26 cellular contexts compared by ENCODE assay signal in the genomic region with DNA sequence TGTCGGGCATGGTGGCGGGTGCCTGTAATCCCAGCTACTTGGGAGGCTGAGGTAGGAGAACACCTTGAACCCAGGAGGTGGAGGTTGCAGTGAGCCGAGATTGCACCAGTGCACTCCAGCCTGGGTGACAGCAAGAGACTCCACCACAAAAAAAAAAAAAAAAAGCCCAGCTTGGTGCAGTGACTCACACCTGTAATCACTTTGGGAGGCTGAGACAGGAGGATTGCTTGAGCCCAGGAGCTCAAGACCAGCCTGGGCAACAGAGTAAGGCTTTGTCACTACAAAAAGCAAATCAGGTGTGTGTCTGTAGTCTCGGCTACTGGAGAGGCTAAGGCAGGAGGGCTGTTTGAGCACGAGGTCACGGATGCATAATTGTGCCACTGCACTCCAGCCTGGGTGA. TPM values are rescaled to one million over a fixed set of nuclear protein-coding genes. Genes with fewer than 3 reads are reported as not detected.
DNase-seq lines count a peak whose midpoint lies in the region; ATAC-seq, FAIRE-seq and TF ChIP-seq lines count a peak whose summit lies in the region.
"Had no signal": no experiment of that assay in that cellular context is flagged by ENCODE, and none has a peak within 500 bp of the region (broad histone marks: within the 10 kb centered on the region; RNA-seq: fewer than 3 reads in every experiment).

No MANE protein-coding gene starts in this region.

- BruUV-seq in HepG2 (replicated peaks; lab: Mats Ljungman, UMichigan) (no TSS peak), PC-3 (replicated peaks; lab: Mats Ljungman, UMichigan) (no TSS peak)

- H2AFZ ChIP-seq in HepG2 (ENCODE audit: low read length), result no peak overlapping the region
- no peak overlapping the region for H2AFZ ChIP-seq in PC-3 (ENCODE audit: low read length)

- no peak for DNase-seq in HepG2 (ENCODE audit: low spot score)
- DNase-seq in right lobe of liver, result no peak
- DNase-seq in PC-3, result peak; percentile 6
- DNase-seq in bronchial epithelial cell (ENCODE audit: low read depth), result peak; percentile 13
- DNase-seq in stimulated activated naive CD4-positive, alpha-beta T cell treated with Interleukin-2 at 50 U/mL for 16 hours (lab: John Stamatoyannopoulos, UW), result no peak
- DNase-seq: CD4-positive, CD25-positive, alpha-beta regulatory T cell; DMS53; GDM1; KBM-7; MG63; NCI-H1092; NCI-H1417 treated with DMSO at 0.1 percent for 48 hours; NCI-H1694 treated with DMSO at 0.1 percent for 48 hours; NCI-H2081; NCI-H226; NCI-H510A; Right ventricle myocardium superior; T-cell had no signal

- peaks cover 1 to 14% of the 10 kb centered on the region in 2 experiments; a peak in 2 of 5 replicates for H3K27me3 ChIP-seq in HepG2 (ENCODE audit: control insufficient read depth in 1 of 2, insufficient read depth in 2 of 2, low read length in 2 of 2)
- H3K27me3 ChIP-seq in right lobe of liver, result no peaks in the 10 kb centered on the region
- H3K27me3 ChIP-seq in PC-3 (ENCODE audit: low read length), result no peaks in the 10 kb centered on the region
- H3K27me3 ChIP-seq in bronchial epithelial cell (ENCODE audit: control insufficient read depth, insufficient read depth, low read length), result no peaks in the 10 kb centered on the region
- H3K27me3 ChIP-seq: BLaER1, MG63, SJSA1 had no signal

- FAIRE-seq in HepG2 (lab: Jason Lieb, UNC), result no peak
- no peak for FAIRE-seq in bronchial epithelial cell (lab: Jason Lieb, UNC)
- FAIRE-seq: A204.1, D721Med, GM12891 had no signal

- H4K20me1 ChIP-seq in HepG2 (ENCODE audit: insufficient read depth, low read length) (no peaks in the 10 kb centered on the region), PC-3 (ENCODE audit: low read length) (no peaks in the 10 kb centered on the region)
- H4K20me1 ChIP-seq: BLaER1 had no signal

- H3K36me3 ChIP-seq in HepG2 (replicated peaks in 1 of 2; ENCODE audit: control insufficient read depth in 1 of 2, insufficient read depth in 2 of 2, low read length in 2 of 2), result no peaks in the 10 kb centered on the region
- H3K36me3 ChIP-seq in right lobe of liver, result no peaks in the 10 kb centered on the region
- no peaks in the 10 kb centered on the region for H3K36me3 ChIP-seq in PC-3 (ENCODE audit: low read depth, low read length)
- H3K36me3 ChIP-seq in bronchial epithelial cell (ENCODE audit: control insufficient read depth, insufficient read depth, low read length), result no peaks in the 10 kb centered on the region
- H3K36me3 ChIP-seq: BLaER1, MG63, SJSA1 had no signal

- no peak for TF ChIP-seq CTCF in HepG2 (CRISPR knock-in tag; IDR thresholded peaks at IDR 0.05)
- no peak for TF ChIP-seq CTCF in right lobe of liver (IDR thresholded peaks at IDR 0.05)
- TF ChIP-seq CTCF in PC-3 (conservative IDR thresholded peaks at IDR 0.05; ENCODE audit: low read depth, low read length), result no peak
- no peak for TF ChIP-seq CTCF in bronchial epithelial cell (IDR thresholded peaks at IDR 0.05; ENCODE audit: insufficient read depth, low read length, severe bottlenecking)

- WGBS in HepG2 (ENCODE audit: low lambda C conversion rate), result 46% methylated on average over 6 of the region's 6 CpGs
- 94% methylated on average over 3 of the region's 6 CpGs for WGBS in right lobe of liver (ENCODE audit: insufficient coverage, low coverage, low lambda C conversion rate, missing lambda C conversion rate)

- POLR2A ChIA-PET in HepG2 (lab: Yijun Ruan, JAX) (no interaction called here), PC-3 (lab: Charles Lee; ENCODE audit: unreplicated experiment) (interaction anchor here (0.6 kb wide), 1 partner anchor 49 kb away, joined by 4 read pairs; no protein-coding TSS in a partner anchor)

- TF ChIP-seq RAD21 in HepG2 (CRISPR knock-in tag; IDR thresholded peaks at IDR 0.05), result no peak

- H3K4me2 ChIP-seq in HepG2 (ENCODE audit: low read depth, low read length), result no peak overlapping the region
- no peak overlapping the region for H3K4me2 ChIP-seq in PC-3 (ENCODE audit: low read length)
- H3K4me2 ChIP-seq: BLaER1 had no signal

- no peak for TF ChIP-seq EP300 in HepG2 (IDR thresholded peaks at IDR 0.05; ENCODE audit: low read depth in 2 of 2, low read length in 2 of 2)
- TF ChIP-seq EP300 in HepG2 (CRISPR knock-in tag; IDR thresholded peaks at IDR 0.05; ENCODE audit: borderline replicate concordance), result no peak

- H3K79me2 ChIP-seq in HepG2 (ENCODE audit: insufficient read depth, low read length), result no peaks in the 10 kb centered on the region
- no peaks in the 10 kb centered on the region for H3K79me2 ChIP-seq in PC-3 (ENCODE audit: low read length)

- no peaks in the 10 kb centered on the region for H3F3A ChIP-seq in PC-3 (ENCODE audit: low read length, unreplicated experiment)

- H3K9me3 ChIP-seq in HepG2 (ENCODE audit: low read length) (no peaks in the 10 kb centered on the region), right lobe of liver (no peaks in the 10 kb centered on the region), PC-3 (ENCODE audit: low read length) (no peaks in the 10 kb centered on the region)
- H3K9me3 ChIP-seq: MG63, SJSA1 had no signal

- in situ Hi-C loops in HepG2 (cut with HindIII; ENCODE audit: extremely low pct_ligation_motif_present, low pct_unique_long_range_greater_than_20kb), result no loop called here

- peaks cover 34% of the 10 kb centered on the region for H3K4me1 ChIP-seq in HepG2 (ENCODE audit: insufficient read depth, low read length)
- H3K4me1 ChIP-seq in right lobe of liver, result peaks cover 0 to 24% (median 9%) of the 10 kb centered on the region in 4 donors
- H3K4me1 ChIP-seq in PC-3 (ENCODE audit: insufficient read depth, low read length), result peaks cover 8% of the 10 kb centered on the region; the same call in 1 of the 2 replicates

- H3K27ac ChIP-seq in HepG2 (ENCODE audit: extremely low read length, insufficient read depth, low read length) (no peak overlapping the region), right lobe of liver (no peak overlapping the region), PC-3 (ENCODE audit: low read length) (no peak overlapping the region)
- H3K27ac ChIP-seq: BLaER1, SJSA1 had no signal

- CTCF ChIA-PET in HepG2 (lab: Yijun Ruan, JAX; ENCODE audit: low intra/inter-chr PET ratio, low total read pairs), result no interaction called here
- CTCF ChIA-PET in PC-3 (lab: Charles Lee), result no interaction called here

- no peak for ATAC-seq in HepG2
- no peak for ATAC-seq in right lobe of liver
- ATAC-seq in PC-3, result no peak
- no peak for ATAC-seq in GM21526 (IDR thresholded peaks at IDR 0.05; ENCODE audit: low FRiP score, unreplicated experiment)
- no peak for ATAC-seq in GM21360 (IDR thresholded peaks at IDR 0.05; ENCODE audit: unreplicated experiment)
- ATAC-seq: HCT116, T-cell had no signal

- H3K9me2 ChIP-seq in PC-3 (replicated peaks; ENCODE audit: low read length), result no peaks in the 10 kb centered on the region

- intact Hi-C loops in HepG2 (cut with micrococcal nuclease; ENCODE audit: unreplicated experiment) (no loop called here), right lobe of liver (cut with DNase I) (no loop called here), PC-3 (cut with micrococcal nuclease) (no loop called here)

- H3K4me3 ChIP-seq in HepG2 (replicated peaks in 1 of 3; ENCODE audit: insufficient read depth in 1 of 3, low read depth in 2 of 3, low read length in 3 of 3) (no peak overlapping the region), right lobe of liver (no peak overlapping the region), PC-3 (ENCODE audit: low read length) (no peak overlapping the region), bronchial epithelial cell (ENCODE audit: low read depth, low read length) (no peak overlapping the region)
- H3K4me3 ChIP-seq: BLaER1, MG63, SJSA1 had no signal

- no peak for TF ChIP-seq POLR2A in HepG2 (IDR thresholded peaks at IDR 0.05; ENCODE audit: insufficient read depth in 1 of 2, low read depth in 2 of 2, low read length in 2 of 2)
- no peak for TF ChIP-seq POLR2A in right lobe of liver (IDR thresholded peaks at IDR 0.05)

- H3K9ac ChIP-seq in HepG2 (ENCODE audit: insufficient read depth, low read depth, low read length) (no peak overlapping the region), PC-3 (ENCODE audit: low read length) (no peak overlapping the region)
- H3K9ac ChIP-seq: BLaER1 had no signal

TF ChIP-seq in HepG2, 621 proteins besides CTCF, POLR2A, EP300 and RAD21 (continues in another document):
- TF ChIP-seq NFKBIZ (CRISPR knock-in tag; IDR thresholded peaks at IDR 0.05) (no peak), ZNF747 (CRISPR knock-in tag; IDR thresholded peaks at IDR 0.05; ENCODE audit: borderline replicate concordance) (no peak)

RNA-seq across cellular contexts. Expression of a gene that starts 5.0 kb away (rescaled TPM):
- total RNA-seq in HepG2 (2016; rRNA removed; fragmentation: Illumina TruSeq; extraction: Trizol) (6.3 and 9.3 TPM in 2 replicates), right lobe of liver (100 to 1,000 TPM; 102 to 158 (median 120) TPM), PC-3 (2014; rRNA removed) (6.8 and 8.9 TPM in 2 replicates), bronchial epithelial cell (5.5 and 9.9 TPM in 2 replicates)
- total RNA-seq in HepG2 (2016; cell fraction: cytosol; rRNA removed; fragmentation: Illumina TruSeq; extraction: Trizol; ENCODE audit: low read depth), result 0.79 and 0.81 TPM in 2 replicates
- 5.4 and 9.4 TPM in 2 replicates for total RNA-seq in HepG2 (2016; cell fraction: insoluble cytoplasmic fraction; rRNA removed; fragmentation: Illumina TruSeq; extraction: Trizol)
- total RNA-seq in HepG2 (2016; cell fraction: membrane; rRNA removed; fragmentation: Illumina TruSeq; extraction: Trizol), result 2.5 TPM in 2 replicates
- 10.0 and 12.1 TPM in 2 replicates for total RNA-seq in HepG2 (2016; cell fraction: nucleus; rRNA removed; fragmentation: Illumina TruSeq; extraction: Trizol)
- 14.1 and 21.5 TPM in 2 replicates for polyA plus RNA-seq in HepG2 (2011; rRNA removed)
- polyA plus RNA-seq in HepG2 (2011; cell fraction: cytosol; rRNA removed), result 13.3 and 14.5 TPM in 2 replicates
- 26.3 and 26.5 TPM in 2 replicates for polyA plus RNA-seq in HepG2 (2011; cell fraction: nucleus; rRNA removed)
- polyA plus RNA-seq in HepG2 (2012), result 10.8 and 11.1 TPM in 2 replicates
- 0.36 TPM in 2 replicates for polyA plus RNA-seq in HepG2 (2016; cell fraction: cytosol; fragmentation: Illumina TruSeq; extraction: Trizol; ENCODE audit: low read depth)
- 4.2 and 4.6 TPM in 2 replicates for polyA plus RNA-seq in HepG2 (2016; cell fraction: insoluble cytoplasmic fraction; fragmentation: Illumina TruSeq; extraction: Trizol; ENCODE audit: low read depth)
- polyA plus RNA-seq in HepG2 (2016; cell fraction: membrane; fragmentation: Illumina TruSeq; extraction: Trizol; ENCODE audit: low read depth), result 0.93 and 0.94 TPM in 2 replicates
- 15.4 and 16.8 TPM in 2 replicates for polyA plus RNA-seq in HepG2 (2016; cell fraction: nucleus; fragmentation: Illumina TruSeq; extraction: Trizol; ENCODE audit: insufficient read depth, low read depth)
- polyA minus RNA-seq in HepG2 (2011; rRNA and poly(A)+ RNA removed; ENCODE audit: low replicate concordance), result 2.9 and 31.0 TPM in 2 replicates
- polyA minus RNA-seq in HepG2 (2011; cell fraction: cytosol; rRNA and poly(A)+ RNA removed), result 14.3 and 18.7 TPM in 2 replicates
- polyA minus RNA-seq in HepG2 (2011; cell fraction: nucleus; rRNA and poly(A)+ RNA removed), result 7.9 and 11.3 TPM in 2 replicates

Comparison
In these comparisons a context has a peak if more than half of its experiments do, and no peak if none do; other contexts are left out.
1. DNase-seq: peak in PC-3 (single experiment) and bronchial epithelial cell (single experiment); none in HepG2 (single experiment), right lobe of liver (0 of 3) and stimulated activated naive CD4-positive, alpha-beta T cell treated with Interleukin-2 at 50 U/mL for 16 hours (single experiment).